In the genomic region with DNA sequence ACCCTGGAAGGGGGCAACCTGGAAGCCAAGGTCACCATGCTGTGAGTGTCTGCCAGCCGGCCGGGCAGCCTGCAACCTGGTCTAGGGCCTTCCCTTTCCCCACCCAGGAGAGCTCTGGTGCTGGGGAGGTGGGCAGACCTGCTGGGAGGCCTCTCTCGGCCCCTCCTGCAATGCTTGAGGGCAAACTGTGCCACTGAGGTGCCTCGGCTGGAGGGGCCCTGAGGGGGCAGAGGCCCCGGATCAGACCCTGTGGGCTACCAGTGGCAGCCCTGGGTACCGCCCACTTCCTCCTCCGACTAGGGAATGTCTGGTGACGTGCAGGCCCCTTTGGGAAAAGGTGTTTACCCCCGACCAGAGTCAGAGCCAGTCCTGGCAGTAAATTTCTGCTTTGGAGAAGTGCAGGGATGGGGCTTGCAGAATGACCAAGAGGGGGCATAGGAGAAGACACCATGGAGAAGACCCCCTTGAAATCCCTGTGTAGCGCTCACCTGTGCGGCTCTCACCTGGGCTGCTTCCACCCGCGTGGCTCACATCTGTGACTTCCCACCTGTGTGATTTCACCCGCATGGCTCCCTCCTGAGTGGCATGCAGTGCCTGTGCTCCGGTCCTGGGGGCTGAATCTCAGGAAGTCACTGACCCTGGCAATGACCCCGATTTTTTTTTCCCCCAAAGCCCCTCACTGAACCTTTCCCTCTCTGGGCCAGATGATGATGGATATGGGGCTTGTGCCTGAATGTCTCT, we compare ENCODE assay signal across 19 cellular contexts. TPM values are rescaled to one million over a fixed set of nuclear protein-coding genes. Genes with fewer than 3 reads are reported as not detected.
"Had no signal": no experiment of that assay in that cellular context is flagged by ENCODE, and none has a peak within 500 bp of the region (broad histone marks: within the 10 kb centered on the region; RNA-seq: fewer than 3 reads in every experiment).

No MANE protein-coding gene starts in this region.

- H3K27me3 ChIP-seq: vagina had no signal

- DNase-seq: activated CD4-positive, alpha-beta T cell treated with anti-CD3 and anti-CD28 coated beads, Interleukin-2, amount 50 U/mL, for 48 hours; activated gamma-delta T cell; effector CD8-positive, alpha-beta T cell; esophagus squamous epithelium; heart right ventricle; mucosa of descending colon; naive B cell; retina; stimulated activated CD4-positive, alpha-beta T cell treated with anti-CD3 and anti-CD28 coated beads, Interleukin-12 subunit alpha, Interleukin-12 subunit beta, amount 100 ng/mL, for 4 hours; stimulated activated CD4-positive, alpha-beta T cell treated with anti-CD3 and anti-CD28 coated beads, Interleukin-1b, Interleukin-23, amount 100 ng/mL, for 48 hours; stimulated activated naive CD8-positive, alpha-beta T cell treated with anti-CD3 and anti-CD28 coated beads, Interleukin-15, Interleukin-2, amounts not matched to agents 100 U/mL and 50 U/mL, for 24 hours had no signal

- H3K9me3 ChIP-seq: breast epithelium, esophagus squamous epithelium, heart right ventricle, mucosa of descending colon, neutrophil, tibial nerve, vagina had no signal

- H3K27ac ChIP-seq: breast epithelium, esophagus squamous epithelium, heart right ventricle, neutrophil, tibial nerve, vagina had no signal

- H3K4me3 ChIP-seq: breast epithelium, esophagus squamous epithelium, heart right ventricle, mucosa of descending colon, tibial nerve, vagina had no signal

- H3K36me3 ChIP-seq: breast epithelium, esophagus squamous epithelium, heart right ventricle, neutrophil, tibial nerve, vagina had no signal

- H3K4me1 ChIP-seq: breast epithelium, esophagus squamous epithelium, heart right ventricle, tibial nerve, vagina had no signal

RNA-seq across cellular contexts. Expression of a gene that starts 1.1 kb away (rescaled TPM):
- total RNA-seq: astrocyte, breast epithelium, cerebellum, endothelial cell of umbilical vein, esophagus squamous epithelium, liver, mucosa of descending colon, tibial nerve, vagina had no signal

RNA-seq across cellular contexts. Expression of a gene that starts 23.6 kb away (rescaled TPM):
- total RNA-seq: astrocyte, breast epithelium, cerebellum, endothelial cell of umbilical vein, esophagus squamous epithelium, heart right ventricle, liver, mucosa of descending colon, tibial nerve, vagina had no signal

RNA-seq across cellular contexts. Expression of a gene that starts 39.2 kb away (rescaled TPM):
- total RNA-seq: breast epithelium, cerebellum, endothelial cell of umbilical vein, esophagus squamous epithelium, heart right ventricle, liver, mucosa of descending colon, tibial nerve, vagina had no signal
